ENCODE assay signal across 8 cellular contexts in genomic region chr12:4353785-4354208, GRCh38. TPM values are rescaled to one million over a fixed set of nuclear protein-coding genes. Genes with fewer than 3 reads are reported as not detected.
DNase-seq lines count a peak whose midpoint lies in the region; ATAC-seq and TF ChIP-seq lines count a peak whose summit lies in the region.

No MANE protein-coding gene starts in this region.

- no peaks in the 10 kb centered on the region for H3K9me3 Mint-ChIP-seq in glutamatergic neuron (ENCODE audit: unreplicated experiment)

- no peaks in the 10 kb centered on the region for H3K4me1 Mint-ChIP-seq in glutamatergic neuron (ENCODE audit: low read depth, unreplicated experiment)

- no peaks in the 10 kb centered on the region for H3K27me3 Mint-ChIP-seq in glutamatergic neuron (ENCODE audit: unreplicated experiment)

- ATAC-seq in HG03139 (IDR thresholded peaks at IDR 0.05; ENCODE audit: unreplicated experiment) = no peak

- no peak overlapping the region for H3K4me3 Mint-ChIP-seq in glutamatergic neuron (ENCODE audit: unreplicated experiment)

- H3K4me3 ChIP-seq in GM06990 (replicated peaks; ENCODE audit: low read depth, low read length) (no peak overlapping the region), NB4 (ENCODE audit: low read depth, low read length) (no peak overlapping the region)

- TF ChIP-seq POLR2A in NB4 (IDR thresholded peaks at IDR 0.05; ENCODE audit: extremely low read depth, insufficient read length) = no peak

- no peaks in the 10 kb centered on the region for H3K36me3 Mint-ChIP-seq in glutamatergic neuron (ENCODE audit: unreplicated experiment)

- no peak overlapping the region for H3K27ac Mint-ChIP-seq in glutamatergic neuron (ENCODE audit: unreplicated experiment)

- TF ChIP-seq CTCF in GM06990 (IDR thresholded peaks at IDR 0.05; ENCODE audit: insufficient read depth, low read length, poor library complexity, severe bottlenecking) (peak; percentile 41), NB4 (IDR thresholded peaks at IDR 0.05; ENCODE audit: low read depth, low read length) (peak; percentile 41), glutamatergic neuron (IDR thresholded peaks at IDR 0.05; ENCODE audit: partially characterized antibody, unreplicated experiment) (peak; percentile 52)

- no peaks in the 10 kb centered on the region for H3K27me3 ChIP-seq in GM06990 (replicated peaks; ENCODE audit: control insufficient read depth, insufficient read depth, low read length)

- peaks cover 11% of the 10 kb centered on the region for H3K36me3 ChIP-seq in GM06990 (ENCODE audit: control insufficient read depth, insufficient read depth, low read length)

- no peak for DNase-seq in GM06990 (ENCODE audit: extremely low read depth, insufficient read length)
- DNase-seq in NB4 (ENCODE audit: low read depth) = peak; percentile 22
- peak; percentile 18 for DNase-seq in activated T-cell treated with anti-CD3 and anti-CD28 coated beads for 48 hours (ENCODE audit: low read depth)
- no peak for DNase-seq in glutamatergic neuron
- peak; percentile 10 to 16 for DNase-seq in stimulated activated CD8-positive, alpha-beta memory T cell treated with anti-CD3 and anti-CD28 coated beads, Interleukin-15, amount 100 ng/mL, for 48 hours (ENCODE audit: low read depth in 2 of 2)
- no peak for DNase-seq in NOMO-1 treated with DMSO at 0.1 percent for 48 hours (lab: John Stamatoyannopoulos, UW; ENCODE audit: unreplicated experiment)
- no peak for DNase-seq in hepatic stellate cell (ENCODE audit: low spot score)

RNA-seq across cellular contexts. Expression of gene FGF23, which starts 25.7 kb away (rescaled TPM):
- not detected for total RNA-seq in glutamatergic neuron (ENCODE audit: unreplicated experiment)

RNA-seq across cellular contexts. Expression of gene TIGAR, which starts 32.8 kb away (rescaled TPM):
- 20.7 TPM for total RNA-seq in glutamatergic neuron (ENCODE audit: unreplicated experiment)

Comparison
In these comparisons a context has a peak if more than half of its experiments do, and no peak if none do; other contexts are left out.
1. DNase-seq: peak in NB4 (single experiment), activated T-cell treated with anti-CD3 and anti-CD28 coated beads for 48 hours (single experiment) and stimulated activated CD8-positive, alpha-beta memory T cell treated with anti-CD3 and anti-CD28 coated beads, Interleukin-15, amount 100 ng/mL, for 48 hours (2 of 2); none in GM06990 (single experiment), glutamatergic neuron (single experiment), NOMO-1 treated with DMSO at 0.1 percent for 48 hours (single experiment) and hepatic stellate cell (single experiment).
2. Peak in every context shown above with its lines, with median percentiles within 50 percentile points of each other: CTCF ChIP-seq.